26 cellular contexts compared by ENCODE assay signal in the genomic region with DNA sequence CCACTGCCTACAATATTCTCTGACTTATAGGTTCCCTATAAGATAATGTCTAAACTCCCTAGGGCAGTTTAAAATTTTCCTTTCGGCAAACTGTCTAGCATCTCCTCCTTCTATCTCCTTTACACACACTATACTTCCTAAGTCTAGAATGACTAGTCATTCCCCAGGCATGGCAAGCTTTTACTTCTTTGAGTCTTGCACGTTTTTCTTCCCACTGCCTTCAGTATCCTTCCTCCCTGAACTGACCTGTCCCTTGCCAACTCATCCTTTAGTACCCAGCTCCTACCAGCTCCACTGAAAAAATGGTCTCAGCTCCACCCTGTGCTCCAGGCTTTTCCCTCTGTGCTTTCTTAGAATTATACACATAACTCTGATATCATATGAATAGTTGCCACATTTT.
"Had no signal": no experiment of that assay in that cellular context is flagged by ENCODE, and none has a peak within 500 bp of the region (broad histone marks: within the 10 kb centered on the region; RNA-seq: fewer than 3 reads in every experiment).

No MANE protein-coding gene starts in this region.

- H3K9me3 ChIP-seq: lower lobe of right lung, ovary, testis, thyroid gland had no signal

- H3K36me3 ChIP-seq: left lung, lower lobe of right lung, ovary, right atrium auricular region, right lobe of liver, stomach, thyroid gland, transverse colon, upper lobe of right lung had no signal

- H3K4me3 ChIP-seq: left lung, lower lobe of right lung, ovary, right atrium auricular region, right lobe of liver, skin epidermis, stomach, testis, thyroid gland, transverse colon, upper lobe of right lung had no signal

- H3K4me1 ChIP-seq: left lung, lower lobe of right lung, right lobe of liver, stomach, testis, thyroid gland, transverse colon, upper lobe of right lung had no signal

- H3K4me3 Mint-ChIP-seq: immature natural killer cell; naive B cell; natural killer cell; stimulated activated naive B cell treated with anti-CD40 and anti-IgM and Interleukin-4, amounts not matched to agents 10 μg/mL and 1 μg/mL and 100 μg/mL, for 72 hours had no signal

- H3K27me3 Mint-ChIP-seq: progenitor cell of endocrine pancreas had no signal

- ATAC-seq: left lung; natural killer cell; right lobe of liver; stimulated activated naive CD8-positive, alpha-beta T cell treated with anti-CD3 and anti-CD28 coated beads, Interleukin-15, Interleukin-2, amounts not matched to agents 100 U/mL and 50 U/mL, for 24 hours had no signal

- H3K4me1 Mint-ChIP-seq: immature natural killer cell; naive B cell; natural killer cell; stimulated activated naive B cell treated with anti-CD40 and anti-IgM and Interleukin-4, amounts not matched to agents 10 μg/mL and 1 μg/mL and 100 μg/mL, for 72 hours had no signal

- H3K27ac Mint-ChIP-seq: immature natural killer cell; naive B cell; natural killer cell; progenitor cell of endocrine pancreas; stimulated activated naive B cell treated with anti-CD40 and anti-IgM and Interleukin-4, amounts not matched to agents 10 μg/mL and 1 μg/mL and 100 μg/mL, for 72 hours had no signal

- DNase-seq: hypothalamus; immature natural killer cell; kidney; left colon; left lung; lower lobe of right lung; mammary epithelial cell; mesenchymal stem cell; naive B cell; natural killer cell; ovary; right lobe of liver; stimulated activated CD4-positive, alpha-beta T cell treated with anti-CD3 and anti-CD28 coated beads, Interleukin-12 subunit alpha, Interleukin-12 subunit beta, amount 100 ng/mL, for 4 hours; stimulated activated CD4-positive, alpha-beta T cell treated with anti-CD3 and anti-CD28 coated beads, Interleukin-15, amount 100 ng/mL, for 24 hours; stimulated activated CD4-positive, alpha-beta T cell treated with anti-CD3 and anti-CD28 coated beads, Interleukin-2, amount 100 ng/mL, for 24 hours; stimulated activated CD4-positive, alpha-beta T cell treated with anti-CD3 and anti-CD28 coated beads, Interleukin-4, amount 100 ng/mL, for 1 hour; stimulated activated naive B cell treated with anti-CD40 and anti-IgM and Interleukin-4, amounts not matched to agents 10 μg/mL and 1 μg/mL and 100 μg/mL, for 72 hours; stimulated activated naive CD8-positive, alpha-beta T cell treated with anti-CD3 and anti-CD28 coated beads, Interleukin-15, Interleukin-2, amounts not matched to agents 100 U/mL and 50 U/mL, for 24 hours; stomach; testis; thyroid gland; transverse colon; upper lobe of right lung had no signal

- H3K27ac ChIP-seq: left lung, lower lobe of right lung, ovary, right atrium auricular region, right lobe of liver, skin epidermis, stomach, testis, thyroid gland, transverse colon, upper lobe of right lung had no signal

- H3K27me3 ChIP-seq: ovary, right atrium auricular region, right lobe of liver, stomach, testis, thyroid gland, upper lobe of right lung had no signal
